1 cellular context compared by ENCODE assay signal in the genomic region with DNA sequence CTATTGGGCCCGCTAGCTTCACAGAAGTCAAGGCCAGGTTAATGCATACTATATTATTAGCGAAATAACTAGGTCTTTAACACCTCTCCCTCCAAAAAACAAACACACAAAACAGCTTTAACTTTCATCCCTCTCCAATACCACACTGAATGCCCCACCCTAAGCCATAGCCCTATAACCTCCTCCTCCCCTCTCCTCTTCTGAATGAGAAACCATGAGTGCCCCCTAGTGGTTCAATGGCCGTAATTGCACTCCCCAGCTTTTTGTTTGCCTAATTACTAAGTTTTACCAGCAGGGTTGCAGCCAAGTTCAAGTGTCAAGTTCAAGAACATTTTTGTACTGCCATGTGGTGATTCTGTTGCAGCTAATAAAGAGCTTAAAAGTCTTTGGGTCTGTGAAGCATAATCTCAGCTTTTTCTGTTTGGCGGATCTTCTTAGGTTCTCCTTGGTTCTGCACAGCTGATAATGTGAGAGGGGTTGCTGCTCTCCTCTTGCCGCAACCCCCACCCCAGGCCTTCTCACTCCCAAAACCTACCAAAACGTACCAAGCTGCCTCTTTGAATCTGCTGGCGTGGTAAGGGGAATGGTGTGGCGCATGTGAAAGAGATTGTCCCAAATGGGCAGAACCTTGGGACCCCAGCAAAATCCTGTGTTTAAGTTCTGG.
TF ChIP-seq lines count a peak whose summit lies in the region.

No MANE protein-coding gene starts in this region.

TF ChIP-seq in H1, 55 proteins besides CTCF, POLR2A, EP300 and RAD21:
- TF ChIP-seq SP1 (IDR thresholded peaks at IDR 0.05; ENCODE audit: low read depth, low read length), result no peak
TF ChIP-seq in H1: peak in this region for 0.
